10 cellular contexts compared by ENCODE assay signal in the genomic region with DNA sequence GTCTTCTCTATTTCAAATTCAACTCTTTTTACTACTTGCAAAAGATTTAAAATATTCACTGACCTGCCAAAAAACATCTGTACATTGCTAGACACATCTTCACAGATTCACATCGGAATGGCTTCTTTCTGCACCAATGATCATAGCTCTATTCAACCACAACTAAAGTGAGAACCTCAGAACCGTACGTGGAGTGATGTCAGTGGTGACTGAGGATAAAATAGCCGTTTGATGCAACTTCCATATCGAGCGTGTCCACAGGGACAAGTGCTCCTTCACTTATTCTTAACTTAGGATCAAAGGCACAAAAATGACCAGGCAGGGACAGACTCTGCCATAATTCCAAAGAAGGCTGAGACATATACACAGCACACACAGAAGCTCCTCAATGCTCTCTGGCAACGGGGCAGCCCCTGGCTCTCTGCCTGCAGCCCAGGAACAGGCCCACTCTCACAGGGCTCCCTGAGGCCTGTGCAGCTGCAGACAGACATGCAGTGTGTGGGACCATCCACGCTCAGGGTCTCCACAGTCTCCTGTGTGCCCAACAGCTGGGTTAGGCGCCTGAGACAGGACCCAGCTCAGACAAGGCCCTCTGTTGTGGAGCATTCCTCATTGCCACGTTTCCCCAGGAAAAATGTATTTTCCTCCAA. TPM values are rescaled to one million over a fixed set of nuclear protein-coding genes. Genes with fewer than 3 reads are reported as not detected.
DNase-seq lines count a peak whose midpoint lies in the region; ATAC-seq and TF ChIP-seq lines count a peak whose summit lies in the region.
"Had no signal": no experiment of that assay in that cellular context is flagged by ENCODE, and none has a peak within 500 bp of the region (broad histone marks: within the 10 kb centered on the region; RNA-seq: fewer than 3 reads in every experiment).

No MANE protein-coding gene starts in this region.

- peaks cover 3% of the 10 kb centered on the region for H3K36me3 Mint-ChIP-seq in progenitor cell of endocrine pancreas (ENCODE audit: insufficient read depth)

- in situ Hi-C loops in brain microvascular endothelial cell (cut with HindIII; ENCODE audit: low pct_ligation_motif_present, low sequenced_read_pairs) = no loop called here

- peaks cover 10% of the 10 kb centered on the region for H3K4me1 ChIP-seq in DOHH2 (ENCODE audit: control insufficient read depth, low read length)
- H3K4me1 ChIP-seq in Karpas-422 (ENCODE audit: low read length) = peaks cover 99% of the 10 kb centered on the region
- peaks cover 40% of the 10 kb centered on the region for H3K4me1 ChIP-seq in right cardiac atrium (ENCODE audit: control insufficient read depth, insufficient read depth, low read length)
- H3K4me1 ChIP-seq in ascending aorta = no peaks in the 10 kb centered on the region

- no peaks in the 10 kb centered on the region for H3K9me3 Mint-ChIP-seq in progenitor cell of endocrine pancreas (ENCODE audit: low read depth)
- H3K9me3 Mint-ChIP-seq: GM23338 had no signal

- no peaks in the 10 kb centered on the region for H3K27me3 ChIP-seq in DOHH2 (ENCODE audit: control insufficient read depth, low read length)
- no peaks in the 10 kb centered on the region for H3K27me3 ChIP-seq in Karpas-422 (ENCODE audit: low read length)
- H3K27me3 ChIP-seq in right cardiac atrium (ENCODE audit: control insufficient read depth, insufficient read depth) = no peaks in the 10 kb centered on the region
- no peaks in the 10 kb centered on the region for H3K27me3 ChIP-seq in ascending aorta
- no peaks in the 10 kb centered on the region for H3K27me3 ChIP-seq in brain microvascular endothelial cell (replicated peaks)

- no peak overlapping the region for H3K4me3 Mint-ChIP-seq in progenitor cell of endocrine pancreas (ENCODE audit: low read depth)
- H3K4me3 Mint-ChIP-seq: GM23338 had no signal

- DNase-seq in Karpas-422 (no peak), right cardiac atrium (peak; percentile 46 to 80 (median 75)), ascending aorta (ENCODE audit: low spot score in 2 of 2) (no peak), progenitor cell of endocrine pancreas (ENCODE audit: low spot score, unreplicated experiment) (no peak), HUDEP-2 (lab: John Stamatoyannopoulos, UW; ENCODE audit: unreplicated experiment in 76 of 76) (no peak), brain microvascular endothelial cell (no peak)
- DNase-seq: kidney glomerular epithelial cell had no signal

- no peaks in the 10 kb centered on the region for H3K27me3 Mint-ChIP-seq in progenitor cell of endocrine pancreas

- H4K20me1 ChIP-seq in DOHH2 (ENCODE audit: control insufficient read depth, insufficient read depth, low read depth, low read length) = peaks cover 10% of the 10 kb centered on the region; the same call in 1 of the 2 replicates
- no peaks in the 10 kb centered on the region for H4K20me1 ChIP-seq in Karpas-422 (ENCODE audit: insufficient read depth, low read depth, low read length)

- H3K9ac ChIP-seq in Karpas-422 (ENCODE audit: low read length) = 0 out of 2 replicates have a peak overlapping the region, but pooled peaks have one; percentile 8

- H3K9me3 ChIP-seq in DOHH2 (ENCODE audit: control insufficient read depth, insufficient read depth, low read length) (no peaks in the 10 kb centered on the region), Karpas-422 (ENCODE audit: low read length) (no peaks in the 10 kb centered on the region), right cardiac atrium (ENCODE audit: control insufficient read depth, low read length) (no peaks in the 10 kb centered on the region), ascending aorta (no peaks in the 10 kb centered on the region)

- H3K4me3 ChIP-seq in DOHH2 (ENCODE audit: low read length) (no peak overlapping the region), Karpas-422 (ENCODE audit: low read length) (no peak overlapping the region), right cardiac atrium (ENCODE audit: low read length) (no peak overlapping the region), ascending aorta (no peak overlapping the region), brain microvascular endothelial cell (ENCODE audit: low read depth, low read length) (no peak overlapping the region)
- H3K4me3 ChIP-seq: GM23338 had no signal

- ATAC-seq in GM19397 (IDR thresholded peaks at IDR 0.05; ENCODE audit: unreplicated experiment) = peak; percentile 40
- peak in 1 of 2 donors; percentile 47 for ATAC-seq in right cardiac atrium
- ATAC-seq: GM23338 had no signal

- no peaks in the 10 kb centered on the region for H3K36me3 ChIP-seq in DOHH2 (ENCODE audit: control insufficient read depth, low read length)
- peaks cover 10% of the 10 kb centered on the region; the same call in 1 of the 2 replicates for H3K36me3 ChIP-seq in Karpas-422 (ENCODE audit: insufficient read depth, low read length)
- no peaks in the 10 kb centered on the region for H3K36me3 ChIP-seq in ascending aorta
- H3K36me3 ChIP-seq in brain microvascular endothelial cell (replicated peaks) = no peaks in the 10 kb centered on the region

- intact Hi-C loops in right cardiac atrium (cut with DNase I) (loop anchor here in 1 of 4 donors (10.0 kb wide), 1 partner anchor 56 kb away; no protein-coding TSS in a partner anchor), ascending aorta (cut with DNase I) (no loop called here)

- 48% methylated on average over 10 of the region's 10 CpGs for WGBS in right cardiac atrium

- H3K9me2 ChIP-seq in DOHH2 (replicated peaks; ENCODE audit: control insufficient read depth, low read length) (no peaks in the 10 kb centered on the region), Karpas-422 (replicated peaks; ENCODE audit: insufficient read depth, low read length) (no peaks in the 10 kb centered on the region)

- H3K79me2 ChIP-seq in DOHH2 (ENCODE audit: control insufficient read depth, low read length) = no peaks in the 10 kb centered on the region
- peaks cover 100% of the 10 kb centered on the region for H3K79me2 ChIP-seq in Karpas-422 (ENCODE audit: low read length)

- H3K27ac ChIP-seq in DOHH2 (ENCODE audit: low read depth, low read length) (no peak overlapping the region), Karpas-422 (ENCODE audit: low read length) (peak overlapping the region; percentile 31; the same call in 1 of the 2 replicates), right cardiac atrium (ENCODE audit: low read length) (peak overlapping the region; percentile 44), ascending aorta (no peak overlapping the region), brain microvascular endothelial cell (no peak overlapping the region)

- H2AFZ ChIP-seq in Karpas-422 (ENCODE audit: low read length) = no peak overlapping the region
- H2AFZ ChIP-seq: GM23338 had no signal

- peaks cover 43% of the 10 kb centered on the region for H3K4me1 Mint-ChIP-seq in progenitor cell of endocrine pancreas (ENCODE audit: low read depth)

- H3K4me2 ChIP-seq in DOHH2 (ENCODE audit: low read length) = peak overlapping the region; percentile 9
- no peak overlapping the region for H3K4me2 ChIP-seq in Karpas-422 (ENCODE audit: low read depth, low read length, poor library complexity, severe bottlenecking)
- H3K4me2 ChIP-seq: GM23338 had no signal

- H3F3A ChIP-seq in DOHH2 (ENCODE audit: control insufficient read depth, insufficient read depth) = no peaks in the 10 kb centered on the region

- no peak overlapping the region for H3K27ac Mint-ChIP-seq in progenitor cell of endocrine pancreas
- H3K27ac Mint-ChIP-seq: GM23338 had no signal

- TF ChIP-seq CTCF in DOHH2 (IDR thresholded peaks at IDR 0.05; ENCODE audit: low read depth, low read length, poor library complexity, severe bottlenecking) (no peak), ascending aorta (IDR thresholded peaks at IDR 0.05) (no peak), progenitor cell of endocrine pancreas (IDR thresholded peaks at IDR 0.05; ENCODE audit: unreplicated experiment) (no peak), brain microvascular endothelial cell (IDR thresholded peaks at IDR 0.05; ENCODE audit: low read depth, low read length, missing control alignments) (no peak)

RNA-seq across cellular contexts. Expression of gene FYN, which starts 22.8 kb away (rescaled TPM):
- total RNA-seq in Karpas-422 (2014; rRNA removed; shearing (Covaris generic); ENCODE audit: low replicate concordance) = 249 and 311 TPM in 2 replicates
- 10 to 100 TPM; 56.5 to 76.6 (median 73.5) TPM for total RNA-seq in right cardiac atrium
- 29.8 TPM for polyA plus RNA-seq in right cardiac atrium
- 141 TPM for total RNA-seq in ascending aorta
- 159 and 169 TPM in 2 replicates for total RNA-seq in progenitor cell of endocrine pancreas

Comparison
In these comparisons a context has a peak if more than half of its experiments do, and no peak if none do; other contexts are left out.
1. H3K27ac ChIP-seq: peak in Karpas-422 (single experiment) and right cardiac atrium (single experiment); none in DOHH2 (single experiment), ascending aorta (0 of 2) and brain microvascular endothelial cell (single experiment).
2. DNase-seq: peak in right cardiac atrium (3 of 3); none in Karpas-422 (single experiment), ascending aorta (0 of 2), progenitor cell of endocrine pancreas (single experiment), HUDEP-2 (0 of 76) and brain microvascular endothelial cell (single experiment).